In the genomic region with DNA sequence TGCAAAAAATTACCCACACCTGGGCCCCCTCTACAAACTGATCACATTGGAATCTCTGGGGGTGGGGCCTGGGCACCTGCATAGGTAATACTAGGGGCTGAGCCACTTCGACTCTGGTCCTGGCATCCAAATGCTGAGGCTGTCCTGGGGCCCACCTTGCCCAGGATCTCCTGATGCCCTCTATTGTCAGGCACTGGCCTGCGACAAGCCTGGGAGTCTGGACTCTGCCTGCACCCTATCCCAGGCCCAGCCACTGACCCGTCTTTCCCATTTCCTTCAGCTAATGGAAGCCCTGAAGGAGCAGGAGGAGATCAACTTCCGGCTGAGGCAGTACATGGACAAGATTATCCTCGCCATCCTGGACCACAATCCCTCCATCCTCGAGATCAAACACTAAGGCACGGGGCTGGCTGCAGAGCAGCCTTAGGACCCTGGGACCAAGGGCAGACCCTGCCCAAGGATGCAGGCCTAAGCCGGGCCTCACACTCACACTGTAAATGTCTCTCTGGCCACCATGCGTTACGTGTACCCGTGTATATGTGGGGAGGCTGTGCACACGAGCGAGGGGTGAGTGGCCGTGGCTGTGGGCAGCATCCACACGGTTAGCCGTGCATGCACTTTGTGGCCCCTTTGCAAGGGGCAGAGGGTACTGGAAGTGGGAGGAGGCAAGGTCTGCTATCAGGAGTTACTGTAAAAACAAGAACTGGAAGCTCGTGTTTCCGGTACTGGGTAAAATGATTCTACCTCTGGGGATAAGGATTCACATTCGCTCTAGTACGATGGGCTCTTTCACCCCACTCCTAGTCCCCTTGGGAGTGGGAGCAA, we compare ENCODE assay signal across 21 cellular contexts.
"Had no signal": no experiment of that assay in that cellular context is flagged by ENCODE, and none has a peak within 500 bp of the region (broad histone marks: within the 10 kb centered on the region; RNA-seq: fewer than 3 reads in every experiment).

No MANE protein-coding gene starts in this region.

- H3K27ac Mint-ChIP-seq: natural killer cell treated with Interleukin-12 subunit alpha and Interleukin-12 subunit beta and Interleukin-15 and Interleukin-18, amount 100 ng/mL, for 72 hours; stimulated activated naive B cell treated with anti-CD40 and anti-IgM and Interleukin-4, amounts not matched to agents 10 μg/mL and 1 μg/mL and 100 μg/mL, for 72 hours had no signal

- H3K4me1 ChIP-seq: colonic mucosa, transverse colon had no signal

- H3K27me3 Mint-ChIP-seq: natural killer cell treated with Interleukin-12 subunit alpha and Interleukin-12 subunit beta and Interleukin-15 and Interleukin-18, amount 100 ng/mL, for 72 hours; stimulated activated naive B cell treated with anti-CD40 and anti-IgM and Interleukin-4, amounts not matched to agents 10 μg/mL and 1 μg/mL and 100 μg/mL, for 72 hours; stimulated activated naive CD8-positive, alpha-beta T cell treated with anti-CD3 and anti-CD28 coated beads, Interleukin-15, amount 100 ng/mL, for 72 hours had no signal

- H3K27me3 ChIP-seq: colonic mucosa, esophagus squamous epithelium, gastroesophageal sphincter, testis, transverse colon had no signal

- H3K4me3 ChIP-seq: colonic mucosa, esophagus squamous epithelium, gastroesophageal sphincter, lung, testis, transverse colon had no signal

- H3K36me3 ChIP-seq: gastroesophageal sphincter had no signal

- H3K9me3 Mint-ChIP-seq: immature natural killer cell; natural killer cell treated with Interleukin-12 subunit alpha and Interleukin-12 subunit beta and Interleukin-15 and Interleukin-18, amount 100 ng/mL, for 72 hours; stimulated activated naive B cell treated with anti-CD40 and anti-IgM and Interleukin-4, amounts not matched to agents 10 μg/mL and 1 μg/mL and 100 μg/mL, for 72 hours; stimulated activated naive CD8-positive, alpha-beta T cell treated with anti-CD3 and anti-CD28 coated beads, Interleukin-15, amount 100 ng/mL, for 72 hours had no signal

- H3K27ac ChIP-seq: colonic mucosa, gastroesophageal sphincter, testis, transverse colon had no signal

- H3K36me3 Mint-ChIP-seq: natural killer cell treated with Interleukin-12 subunit alpha and Interleukin-12 subunit beta and Interleukin-15 and Interleukin-18, amount 100 ng/mL, for 72 hours had no signal

- DNase-seq: colonic mucosa; dermis blood vessel endothelial cell; esophagus squamous epithelium; foreskin fibroblast; glutamatergic neuron; immature natural killer cell; left cardiac atrium; left ventricle myocardium superior; mesenchymal stem cell; midbrain; stimulated activated CD4-positive, alpha-beta T cell treated with anti-CD3 and anti-CD28 coated beads, Interleukin-2, amount 100 ng/mL, for 24 hours; stimulated activated CD4-positive, alpha-beta T cell treated with anti-CD3 and anti-CD28 coated beads, Interleukin-4, amount 100 ng/mL, for 4 hours; stimulated activated naive B cell treated with anti-CD40 and anti-IgM and Interleukin-4, amounts not matched to agents 10 μg/mL and 1 μg/mL and 100 μg/mL, for 72 hours; stimulated activated naive CD8-positive, alpha-beta T cell treated with anti-CD3 and anti-CD28 coated beads, Interleukin-15, amount 100 ng/mL, for 72 hours; testis; transverse colon had no signal

- H3K4me3 Mint-ChIP-seq: immature natural killer cell; natural killer cell treated with Interleukin-12 subunit alpha and Interleukin-12 subunit beta and Interleukin-15 and Interleukin-18, amount 100 ng/mL, for 72 hours; stimulated activated naive B cell treated with anti-CD40 and anti-IgM and Interleukin-4, amounts not matched to agents 10 μg/mL and 1 μg/mL and 100 μg/mL, for 72 hours; stimulated activated naive CD8-positive, alpha-beta T cell treated with anti-CD3 and anti-CD28 coated beads, Interleukin-15, amount 100 ng/mL, for 72 hours had no signal

- ATAC-seq: gastroesophageal sphincter; left cardiac atrium; natural killer cell treated with Interleukin-12 subunit alpha and Interleukin-12 subunit beta and Interleukin-15 and Interleukin-18, amount 100 ng/mL, for 72 hours; sciatic nerve; stimulated activated naive B cell treated with anti-CD40 and anti-IgM and Interleukin-4, amounts not matched to agents 10 μg/mL and 1 μg/mL and 100 μg/mL, for 72 hours; stimulated activated naive CD8-positive, alpha-beta T cell treated with anti-CD3 and anti-CD28 coated beads, Interleukin-15, amount 100 ng/mL, for 72 hours had no signal

- H3K9me3 ChIP-seq: colonic mucosa, esophagus squamous epithelium, gastroesophageal sphincter, testis, transverse colon had no signal

- FAIRE-seq: keratinocyte had no signal
